8 cellular contexts compared by ENCODE assay signal in genomic region chr12:53054112-53054878, GRCh38. TPM values are rescaled to one million over a fixed set of nuclear protein-coding genes. Genes with fewer than 3 reads are reported as not detected.
DNase-seq lines count a peak whose midpoint lies in the region; ATAC-seq and TF ChIP-seq lines count a peak whose summit lies in the region.

No MANE protein-coding gene starts in this region.

- H3K4me3 Mint-ChIP-seq in dendritic cell treated with granulocyte-macrophage colony-stimulating factor and Interleukin-4, amounts not matched to agents 40 ng/mL and 50 ng/mL, for 4 days, result peak overlapping the region; percentile 87

- peaks cover 21% of the 10 kb centered on the region for H3K4me1 Mint-ChIP-seq in dendritic cell treated with granulocyte-macrophage colony-stimulating factor and Interleukin-4, amounts not matched to agents 40 ng/mL and 50 ng/mL, for 4 days (ENCODE audit: low read depth)

- peaks cover 3% of the 10 kb centered on the region; the same call in 1 of the 2 replicates for H3K9me3 ChIP-seq in AG04450 (ENCODE audit: control insufficient read depth, insufficient read depth, low read length)
- no peaks in the 10 kb centered on the region for H3K9me3 ChIP-seq in left lung

- DNase-seq in AG04450 (ENCODE audit: low read depth, low spot score) (no peak), NCI-H446 (lab: John Stamatoyannopoulos, UW) (peak; percentile 80 to 93), left lung (peak; percentile 95 to 96)
- peak; percentile 92 for DNase-seq in activated CD4-positive, alpha-beta T cell treated with anti-CD3 and anti-CD28 coated beads, Interleukin-2, amount 50 U/mL, for 1 hour
- peak; percentile 91 for DNase-seq in stimulated activated CD4-positive, alpha-beta T cell treated with anti-CD3 and anti-CD28 coated beads, Interleukin-2, amount 100 ng/mL, for 4 hours (ENCODE audit: low read depth)

- H3K4me1 ChIP-seq in left lung, result peaks cover 37 to 46% of the 10 kb centered on the region in 2 donors

- H3K9me3 Mint-ChIP-seq in dendritic cell treated with granulocyte-macrophage colony-stimulating factor and Interleukin-4, amounts not matched to agents 40 ng/mL and 50 ng/mL, for 4 days, result no peaks in the 10 kb centered on the region

- peak overlapping the region; percentile 64 for H3K27ac Mint-ChIP-seq in dendritic cell treated with granulocyte-macrophage colony-stimulating factor and Interleukin-4, amounts not matched to agents 40 ng/mL and 50 ng/mL, for 4 days

- TF ChIP-seq CTCF in AG04450 (IDR thresholded peaks at IDR 0.05; ENCODE audit: low read depth, low read length) (no peak), left lung (IDR thresholded peaks at IDR 0.05) (no peak)

- peak overlapping the region; percentile 47 for H3K4me3 ChIP-seq in AG04450 (ENCODE audit: low read depth, low read length)
- H3K4me3 ChIP-seq in left lung, result peak overlapping the region; percentile 33 to 68

- POLR2A ChIA-PET in AG04450 (lab: Yijun Ruan, JAX), result interaction anchor here (0.7 to 3.0 kb wide), 5 partner anchors 10 to 73 kb away, joined by 3 to 18 read pairs (median 6); partner anchors contain the start of gene SPRYD3

- peaks cover 33% of the 10 kb centered on the region for H3K27me3 Mint-ChIP-seq in dendritic cell treated with granulocyte-macrophage colony-stimulating factor and Interleukin-4, amounts not matched to agents 40 ng/mL and 50 ng/mL, for 4 days

- CTCF ChIA-PET in AG04450 (lab: Charles Lee), result interaction anchor here (0.6 to 4.2 kb wide), 5 partner anchors 11 to 267 kb away, joined by 3 to 43 read pairs (median 6); partner anchors contain the start of genes AAAS and SPRYD3

- peak; percentile 85 for ATAC-seq in GM18907 (IDR thresholded peaks at IDR 0.05; ENCODE audit: unreplicated experiment)
- peak; percentile 84 for ATAC-seq in HG03159 (IDR thresholded peaks at IDR 0.05; ENCODE audit: unreplicated experiment)
- peak; percentile 76 for ATAC-seq in left lung

- H3K27ac ChIP-seq in AG04450 (ENCODE audit: low read depth, low read length) (peak overlapping the region; percentile 47), left lung (peak overlapping the region; percentile 57 to 96)

- peaks cover 0 to 40% of the 10 kb centered on the region in 2 donors for H3K36me3 ChIP-seq in left lung

- H3K27me3 ChIP-seq in AG04450 (ENCODE audit: control insufficient read depth, insufficient read depth, low read length) (no peaks in the 10 kb centered on the region), left lung (no peaks in the 10 kb centered on the region)

- no peaks in the 10 kb centered on the region for H3K36me3 Mint-ChIP-seq in dendritic cell treated with granulocyte-macrophage colony-stimulating factor and Interleukin-4, amounts not matched to agents 40 ng/mL and 50 ng/mL, for 4 days (ENCODE audit: low read depth)

- intact Hi-C loops in dendritic cell treated with granulocyte-macrophage colony-stimulating factor and Interleukin-4, amounts not matched to agents 40 ng/mL and 50 ng/mL, for 4 days (cut with micrococcal nuclease), result no loop called here
- intact Hi-C loops in left lung (cut with DNase I), result no loop called here

RNA-seq across cellular contexts. Expression of gene TNS2, which starts 4.4 kb away (rescaled TPM):
- 23.1 and 31.0 TPM in 2 replicates for polyA plus RNA-seq in AG04450 (2011; rRNA removed)
- polyA minus RNA-seq in AG04450 (2011; rRNA and poly(A)+ RNA removed), result 74.2 and 82.3 TPM in 2 replicates
- 100 to 1,000 TPM; 112 to 129 TPM for total RNA-seq in left lung

RNA-seq across cellular contexts. Expression of gene SPRYD3, which starts 24.9 kb away (rescaled TPM):
- 15.4 and 17.6 TPM in 2 replicates for polyA plus RNA-seq in AG04450 (2011; rRNA removed)
- polyA minus RNA-seq in AG04450 (2011; rRNA and poly(A)+ RNA removed), result 25.2 and 26.8 TPM in 2 replicates
- 10 to 100 TPM; 36.4 to 41.4 TPM for total RNA-seq in left lung

RNA-seq across cellular contexts. Expression of gene IGFBP6, which starts 43.2 kb away (rescaled TPM):
- 182 and 274 TPM in 2 replicates for polyA plus RNA-seq in AG04450 (2011; rRNA removed)
- polyA minus RNA-seq in AG04450 (2011; rRNA and poly(A)+ RNA removed), result 61.6 and 95.6 TPM in 2 replicates
- total RNA-seq in left lung, result 10 to 100 TPM; 25.4 to 29.1 TPM

RNA-seq across cellular contexts. Expression of gene EIF4B, which starts 48.0 kb away (rescaled TPM):
- 548 and 645 TPM in 2 replicates for polyA plus RNA-seq in AG04450 (2011; rRNA removed)
- polyA minus RNA-seq in AG04450 (2011; rRNA and poly(A)+ RNA removed), result 854 and 868 TPM in 2 replicates
- total RNA-seq in left lung, result 100 to 1,000 TPM; 326 to 378 TPM

RNA-seq across cellular contexts. Expression of gene SOAT2, which starts 49.0 kb away (rescaled TPM):
- 0.06 TPM in 1 of 2 replicates, not detected in the other for polyA plus RNA-seq in AG04450 (2011; rRNA removed)
- polyA minus RNA-seq in AG04450 (2011; rRNA and poly(A)+ RNA removed), result not detected in 2 replicates
- total RNA-seq in left lung, result not detected
